Comparison of ENCODE assay signal across 9 cellular contexts in the genomic region with DNA sequence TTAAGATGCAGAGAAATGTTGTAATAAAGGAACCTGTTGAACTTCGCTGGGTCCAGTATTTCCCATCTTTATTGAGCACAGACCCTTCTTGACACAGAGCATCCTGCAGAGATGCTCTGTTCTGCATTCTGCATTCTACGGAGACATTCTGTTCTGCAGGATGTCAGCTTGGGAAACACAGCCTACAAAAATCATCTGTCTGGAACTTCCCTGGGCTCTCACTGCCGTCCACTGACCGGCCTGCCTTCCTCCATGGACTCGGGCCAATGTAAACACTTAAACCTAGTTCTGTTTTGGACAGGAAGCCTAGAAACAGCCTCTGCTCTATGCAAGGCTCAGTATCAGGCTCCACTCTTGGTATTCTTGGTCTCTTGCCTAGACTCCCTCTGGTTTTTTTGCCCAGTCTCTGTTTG.
DNase-seq lines count a peak whose midpoint lies in the region; ATAC-seq, FAIRE-seq and TF ChIP-seq lines count a peak whose summit lies in the region.
"Had no signal": no experiment of that assay in that cellular context is flagged by ENCODE, and none has a peak within 500 bp of the region (broad histone marks: within the 10 kb centered on the region; RNA-seq: fewer than 3 reads in every experiment).

No MANE protein-coding gene starts in this region.

- no peaks in the 10 kb centered on the region for H3K36me3 ChIP-seq in GM23248 (ENCODE audit: low read depth)
- H3K36me3 ChIP-seq in ascending aorta, result no peaks in the 10 kb centered on the region
- H3K36me3 ChIP-seq in small intestine (ENCODE audit: control insufficient read depth in 2 of 2, insufficient read depth in 2 of 2, low read length in 2 of 2), result no peaks in the 10 kb centered on the region

- peaks cover 44% of the 10 kb centered on the region for H3K4me1 ChIP-seq in GM23248 (ENCODE audit: insufficient read depth)
- peaks cover 13 to 59% of the 10 kb centered on the region in 2 donors for H3K4me1 ChIP-seq in ascending aorta
- H3K4me1 ChIP-seq in right cardiac atrium (ENCODE audit: control insufficient read depth, insufficient read depth, low read length), result peaks cover 10% of the 10 kb centered on the region
- H3K4me1 ChIP-seq in small intestine (ENCODE audit: control insufficient read depth in 2 of 2, insufficient read depth in 1 of 2, low read depth in 1 of 2, low read length in 1 of 2), result peaks cover 4 to 34% of the 10 kb centered on the region in 2 donors
- H3K4me1 ChIP-seq in H9 (ENCODE audit: insufficient read depth, low read length), result no peaks in the 10 kb centered on the region

- H2BK15ac ChIP-seq in H9 (ENCODE audit: low read depth, low read length), result no peak overlapping the region

- no peaks in the 10 kb centered on the region for H3K23me2 ChIP-seq in H9 (ENCODE audit: insufficient read length, low read depth, low read length, poor library complexity, severe bottlenecking)

- no peaks in the 10 kb centered on the region for H3K27me3 ChIP-seq in GM23248 (replicated peaks; ENCODE audit: insufficient read depth)
- no peaks in the 10 kb centered on the region for H3K27me3 ChIP-seq in ascending aorta
- H3K27me3 ChIP-seq in right cardiac atrium (ENCODE audit: control insufficient read depth, insufficient read depth), result no peaks in the 10 kb centered on the region
- no peaks in the 10 kb centered on the region for H3K27me3 ChIP-seq in small intestine (ENCODE audit: control insufficient read depth in 2 of 2, insufficient read depth in 2 of 2, low read length in 2 of 2)
- no peaks in the 10 kb centered on the region for H3K27me3 ChIP-seq in H9 (ENCODE audit: insufficient read depth, low read length)

- in situ Hi-C loops in GM23248 (cut with MboI), result no loop called here

- no peak overlapping the region for H2BK12ac ChIP-seq in H9 (ENCODE audit: insufficient read length, low read depth, low read length)

- H4K5ac ChIP-seq in H9 (ENCODE audit: insufficient read length, low read depth, low read length), result no peak overlapping the region

- no peak overlapping the region for H2BK5ac ChIP-seq in H9 (ENCODE audit: insufficient read length, low read length)

- H2AFZ ChIP-seq in GM23248 (no peak overlapping the region), H9 (ENCODE audit: low read length) (no peak overlapping the region)

- no peaks in the 10 kb centered on the region for H3K79me2 ChIP-seq in GM23248 (ENCODE audit: insufficient read depth)
- H3K79me2 ChIP-seq in H9 (ENCODE audit: insufficient read depth, low read length), result no peaks in the 10 kb centered on the region

- H3F3A ChIP-seq in GM23248 (ENCODE audit: insufficient read depth), result peaks cover 44% of the 10 kb centered on the region

- no peak overlapping the region for H3K56ac ChIP-seq in H9 (ENCODE audit: insufficient read length, low read depth, low read length)

- no peak overlapping the region for H4K8ac ChIP-seq in H9 (replicated peaks; ENCODE audit: insufficient read length, low read depth, low read length)

- H3K27me3 Mint-ChIP-seq in H9 (ENCODE audit: low read depth), result no peaks in the 10 kb centered on the region
- H3K27me3 Mint-ChIP-seq: activated naive CD8-positive, alpha-beta T cell treated with anti-CD3 and anti-CD28 coated beads, Interleukin-2, amount 10 ng/mL, durations not matched to agents 7 days and 5 days had no signal

- peaks cover 15 to 19% of the 10 kb centered on the region in 2 experiments for H3K4me1 Mint-ChIP-seq in H9

- no peak overlapping the region for H3K23ac ChIP-seq in H9 (ENCODE audit: insufficient read length, low read depth, low read length)

- no peak for TF ChIP-seq CTCF in ascending aorta (IDR thresholded peaks at IDR 0.05)
- no peak for TF ChIP-seq CTCF in H9 (conservative IDR thresholded peaks at IDR 0.05)

- no peak overlapping the region for H2BK120ac ChIP-seq in H9 (ENCODE audit: low read depth, low read length, poor library complexity, severe bottlenecking)

- no peak overlapping the region for H3K18ac ChIP-seq in H9 (ENCODE audit: insufficient read length, low read depth, low read length)

- no peaks in the 10 kb centered on the region for H3K79me1 ChIP-seq in H9 (ENCODE audit: insufficient read depth, low read depth, low read length, poor library complexity, severe bottlenecking)

- H3K14ac ChIP-seq in H9 (ENCODE audit: insufficient read depth, low read length), result no peak overlapping the region

- H3K4ac ChIP-seq in H9 (ENCODE audit: low read depth, low read length), result no peak overlapping the region

- ATAC-seq in right cardiac atrium, result peak; percentile 77 to 89
- ATAC-seq in GM19395 (IDR thresholded peaks at IDR 0.05; ENCODE audit: unreplicated experiment), result no peak

- H3K9ac ChIP-seq in GM23248, result no peak overlapping the region
- H3K9ac ChIP-seq in H9 (ENCODE audit: extremely low read depth, insufficient read length, low read length), result no peak overlapping the region

- no peaks in the 10 kb centered on the region for H3K9me3 ChIP-seq in GM23248 (ENCODE audit: low read depth)
- no peaks in the 10 kb centered on the region for H3K9me3 ChIP-seq in ascending aorta
- no peaks in the 10 kb centered on the region for H3K9me3 ChIP-seq in right cardiac atrium (ENCODE audit: control insufficient read depth, low read length)
- H3K9me3 ChIP-seq in small intestine (ENCODE audit: control insufficient read depth, low read depth), result no peaks in the 10 kb centered on the region
- H3K9me3 ChIP-seq in H9 (ENCODE audit: control insufficient read depth, low read depth, low read length), result no peaks in the 10 kb centered on the region

- no peaks in the 10 kb centered on the region; a peak in 1 of 7 replicates for H3K36me3 Mint-ChIP-seq in H9 (ENCODE audit: insufficient read depth in 1 of 3, low read depth in 3 of 3)
- H3K36me3 Mint-ChIP-seq: activated naive CD8-positive, alpha-beta T cell treated with anti-CD3 and anti-CD28 coated beads, Interleukin-2, amount 10 ng/mL, durations not matched to agents 7 days and 5 days had no signal

- no peak for FAIRE-seq in small intestine (lab: Jason Lieb, UNC)

- H2BK20ac ChIP-seq in H9 (ENCODE audit: low read depth, low read length, poor library complexity, severe bottlenecking), result no peak overlapping the region

- no peak overlapping the region for H3K27ac Mint-ChIP-seq in H9
- H3K27ac Mint-ChIP-seq: activated naive CD8-positive, alpha-beta T cell treated with anti-CD3 and anti-CD28 coated beads, Interleukin-2, amount 10 ng/mL, durations not matched to agents 7 days and 5 days had no signal

- H3T11ph ChIP-seq in H9 (ENCODE audit: low read length), result no peak overlapping the region

- H3K4me3 ChIP-seq in GM23248, result no peak overlapping the region
- no peak overlapping the region for H3K4me3 ChIP-seq in ascending aorta
- H3K4me3 ChIP-seq in right cardiac atrium (ENCODE audit: low read length), result no peak overlapping the region
- no peak overlapping the region for H3K4me3 ChIP-seq in small intestine (ENCODE audit: low read depth in 1 of 2, low read length in 2 of 2)

- WGBS in GM23248 (ENCODE audit: low coverage in 1 of 2, low lambda C conversion rate in 2 of 2, missing lambda C conversion rate in 2 of 2), 2 experiments, result 24 to 28% methylated on average over 5 of the region's 5 CpGs
- WGBS in right cardiac atrium, result 21% methylated on average over 5 of the region's 5 CpGs
- WGBS in small intestine, 3 donors, result 10 to 31% (median 26%) methylated on average over 5 of the region's 5 CpGs
- WGBS in H9 (ENCODE audit: extremely low coverage, insufficient read length, low lambda C conversion rate), result no CpG with 5 or more reads among the region's 5 CpGs

- no peak overlapping the region for H3K4me3 Mint-ChIP-seq in H9
- H3K4me3 Mint-ChIP-seq: activated naive CD8-positive, alpha-beta T cell treated with anti-CD3 and anti-CD28 coated beads, Interleukin-2, amount 10 ng/mL, durations not matched to agents 7 days and 5 days had no signal

- H3K27ac ChIP-seq in GM23248, result no peak overlapping the region
- H3K27ac ChIP-seq in ascending aorta, result peak overlapping the region; percentile 91 to 94
- peak overlapping the region; percentile 85 for H3K27ac ChIP-seq in right cardiac atrium (ENCODE audit: low read length)
- H3K27ac ChIP-seq in small intestine (ENCODE audit: low read depth in 1 of 2, low read length in 1 of 2), result peak overlapping the region; percentile 84 to 94
- no peak overlapping the region for H3K27ac ChIP-seq in H9 (ENCODE audit: insufficient read length, low read depth, low read length)

- no peaks in the 10 kb centered on the region for H3K9me2 ChIP-seq in GM23248 (ENCODE audit: insufficient read depth)

- H4K20me1 ChIP-seq in GM23248 (ENCODE audit: insufficient read depth) (no peaks in the 10 kb centered on the region), H9 (ENCODE audit: control insufficient read depth, insufficient read depth, insufficient read length) (no peaks in the 10 kb centered on the region)

- peak; percentile 74 for DNase-seq in GM23248
- peak; percentile 63 to 93 for DNase-seq in ascending aorta (ENCODE audit: low spot score in 2 of 2)
- peak; percentile 72 to 87 (median 83) for DNase-seq in right cardiac atrium
- DNase-seq in small intestine, result no peak
- no peak for DNase-seq in NCI-H2081 treated with DMSO at 0.1 percent for 48 hours (lab: John Stamatoyannopoulos, UW)
- no peak for DNase-seq in stimulated activated CD4-positive, alpha-beta T cell treated with anti-CD3 and anti-CD28 coated beads, Interleukin-15, amount 100 ng/mL, for 24 hours
- DNase-seq in H9, result no peak
- DNase-seq: activated naive CD8-positive, alpha-beta T cell treated with anti-CD3 and anti-CD28 coated beads, Interleukin-2, amount 10 ng/mL, durations not matched to agents 7 days and 5 days had no signal

- intact Hi-C loops in ascending aorta (cut with DNase I), result loop anchor here (1.0 to 2.0 kb wide), 5 partner anchors 16 to 73 kb away; no protein-coding TSS in a partner anchor
- intact Hi-C loops in right cardiac atrium (cut with DNase I), result loop anchor here in 2 of 4 donors (2.0 to 10.0 kb wide), 3 partner anchors 67 to 91 kb away; partner anchors contain the start of gene PPP1CB (in 1 of the 2)

- no peak overlapping the region for H4K91ac ChIP-seq in H9 (ENCODE audit: insufficient read length, low read depth, low read length)

- H3K9me3 Mint-ChIP-seq in H9, result no peaks in the 10 kb centered on the region; a peak in 2 of 5 replicates
- H3K9me3 Mint-ChIP-seq: activated naive CD8-positive, alpha-beta T cell treated with anti-CD3 and anti-CD28 coated beads, Interleukin-2, amount 10 ng/mL, durations not matched to agents 7 days and 5 days had no signal

- H2AK5ac ChIP-seq in H9 (ENCODE audit: insufficient read length, low read length), result no peak overlapping the region

- peak overlapping the region; percentile 10 for H3K4me2 ChIP-seq in GM23248 (ENCODE audit: unreplicated experiment)
- no peak overlapping the region for H3K4me2 ChIP-seq in H9 (ENCODE audit: insufficient read depth, insufficient read length, low read length)

Comparison
In these comparisons a context has a peak if more than half of its experiments do, and no peak if none do; other contexts are left out.
1. DNase-seq: peak in GM23248 (single experiment), ascending aorta (2 of 2) and right cardiac atrium (3 of 3); none in small intestine (single experiment), NCI-H2081 treated with DMSO at 0.1 percent for 48 hours (single experiment), stimulated activated CD4-positive, alpha-beta T cell treated with anti-CD3 and anti-CD28 coated beads, Interleukin-15, amount 100 ng/mL, for 24 hours (single experiment) and H9 (single experiment).
2. H3K27ac ChIP-seq: peak in ascending aorta (2 of 2), right cardiac atrium (single experiment) and small intestine (2 of 2); none in GM23248 (single experiment) and H9 (single experiment).